10 cellular contexts compared by ENCODE assay signal in the genomic region with DNA sequence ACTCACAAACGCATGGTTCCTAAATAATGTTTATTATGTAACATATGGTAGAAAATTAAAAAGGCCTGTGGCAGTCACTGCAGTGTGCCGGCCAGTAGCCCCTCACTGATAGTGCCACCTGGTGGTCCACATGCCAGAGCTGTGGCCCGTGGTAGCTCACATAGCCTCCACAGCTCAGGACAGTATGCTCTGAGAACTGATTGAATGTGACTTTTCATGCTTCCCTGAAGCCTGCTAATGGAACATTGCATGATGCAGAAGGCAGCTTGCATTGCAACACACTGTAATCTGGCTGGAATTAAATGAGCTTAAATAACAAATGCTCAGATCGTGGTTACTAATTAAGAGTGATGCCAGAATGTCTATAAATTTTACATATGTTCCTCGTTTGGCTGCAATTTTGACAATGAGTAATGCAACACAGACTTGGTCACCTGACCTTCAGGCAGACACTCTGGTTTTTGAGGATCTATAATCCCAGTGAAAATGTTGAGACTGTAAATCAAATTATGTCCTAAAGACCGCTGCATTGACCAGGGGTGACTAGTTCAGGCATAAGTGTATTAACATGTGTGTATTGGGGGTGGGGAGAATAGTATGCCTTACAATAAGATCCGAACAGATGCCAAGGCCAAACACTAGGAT.
DNase-seq lines count a peak whose midpoint lies in the region; ATAC-seq and TF ChIP-seq lines count a peak whose summit lies in the region.
"Had no signal": no experiment of that assay in that cellular context is flagged by ENCODE, and none has a peak within 500 bp of the region (broad histone marks: within the 10 kb centered on the region; RNA-seq: fewer than 3 reads in every experiment).

No MANE protein-coding gene starts in this region.

- ATAC-seq in right cardiac atrium (no peak), esophagus mucosa (peak; percentile 96), HG03342 (IDR thresholded peaks at IDR 0.05; ENCODE audit: unreplicated experiment) (no peak), HG03097 (IDR thresholded peaks at IDR 0.05; ENCODE audit: low FRiP score, unreplicated experiment) (no peak)

- TF ChIP-seq POLR2A in vagina (IDR thresholded peaks at IDR 0.05): no peak

- intact Hi-C loops in right cardiac atrium (cut with DNase I): no loop called here
- intact Hi-C loops in cardiac septum (cut with DNase I): no loop called here
- intact Hi-C loops in vagina (cut with DNase I): no loop called here

- peak in 2 of 3 donors; percentile 27 to 39 for DNase-seq in right cardiac atrium
- DNase-seq in cardiac septum (ENCODE audit: low spot score): no peak
- DNase-seq in NT2/D1 (ENCODE audit: low read depth, low spot score): peak; percentile 5
- DNase-seq in vagina (ENCODE audit: extremely low spot score in 2 of 2): no peak
- no peak for DNase-seq in activated T-cell treated with anti-CD3 and anti-CD28 coated beads, Interleukin-2, amount 50 U/mL, for 1 hour
- DNase-seq: DMS153; effector memory CD4-positive, alpha-beta T cell had no signal

- WGBS in right cardiac atrium: 71% methylated on average over 7 of the region's 7 CpGs

- no peak overlapping the region for H3K9ac ChIP-seq in NT2/D1 (ENCODE audit: insufficient read length, low read depth)

- no peaks in the 10 kb centered on the region for H3K4me1 ChIP-seq in right cardiac atrium (ENCODE audit: control insufficient read depth, insufficient read depth, low read length)
- no peaks in the 10 kb centered on the region for H3K4me1 ChIP-seq in NT2/D1 (ENCODE audit: insufficient read depth, insufficient read length)
- H3K4me1 ChIP-seq in vagina: peaks cover 11% of the 10 kb centered on the region

- H3K36me3 ChIP-seq in NT2/D1 (ENCODE audit: insufficient read depth, insufficient read length, low read length): no peaks in the 10 kb centered on the region
- H3K36me3 ChIP-seq in vagina: no peaks in the 10 kb centered on the region

- no peak overlapping the region for H3K4me3 ChIP-seq in right cardiac atrium (ENCODE audit: low read length)
- H3K4me3 ChIP-seq in NT2/D1 (ENCODE audit: insufficient read length, low read depth): no peak overlapping the region
- H3K4me3 ChIP-seq in vagina: no peak overlapping the region

- H3K27ac ChIP-seq in right cardiac atrium (ENCODE audit: low read length): no peak overlapping the region
- H3K27ac ChIP-seq in vagina: peak overlapping the region; percentile 41

- H3K9me3 ChIP-seq in right cardiac atrium (ENCODE audit: control insufficient read depth, low read length) (no peaks in the 10 kb centered on the region), NT2/D1 (ENCODE audit: insufficient read depth, low read length) (no peaks in the 10 kb centered on the region), vagina (no peaks in the 10 kb centered on the region)

- H3K27me3 ChIP-seq in right cardiac atrium (ENCODE audit: control insufficient read depth, insufficient read depth): no peaks in the 10 kb centered on the region
- H3K27me3 ChIP-seq in NT2/D1 (ENCODE audit: insufficient read depth, insufficient read length): no peaks in the 10 kb centered on the region
- H3K27me3 ChIP-seq in vagina: no peaks in the 10 kb centered on the region

- TF ChIP-seq CTCF in vagina (IDR thresholded peaks at IDR 0.05): no peak

Comparison
In these comparisons a context has a peak if more than half of its experiments do, and no peak if none do; other contexts are left out.
1. DNase-seq: peak in right cardiac atrium (2 of 3) and NT2/D1 (single experiment); none in cardiac septum (single experiment), vagina (0 of 2) and activated T-cell treated with anti-CD3 and anti-CD28 coated beads, Interleukin-2, amount 50 U/mL, for 1 hour (single experiment).